Comparison of ENCODE assay signal across 25 cellular contexts in genomic region chr19:38385804-38386257, GRCh38. TPM values are rescaled to one million over a fixed set of nuclear protein-coding genes. Genes with fewer than 3 reads are reported as not detected.
DNase-seq lines count a peak whose midpoint lies in the region; ATAC-seq and TF ChIP-seq lines count a peak whose summit lies in the region.
"Had no signal": no experiment of that assay in that cellular context is flagged by ENCODE, and none has a peak within 500 bp of the region (broad histone marks: within the 10 kb centered on the region; RNA-seq: fewer than 3 reads in every experiment).

No MANE protein-coding gene starts in this region.

- H2BK120ac ChIP-seq in neuronal stem cell (ENCODE audit: low read depth, low read length): no peak overlapping the region

- H3K27ac ChIP-seq in GM23338 (ENCODE audit: low read depth): no peak overlapping the region
- H3K27ac ChIP-seq in neuronal stem cell (replicated peaks; ENCODE audit: low read length): no peak overlapping the region
- H3K27ac ChIP-seq: heart left ventricle, spleen, tibial nerve had no signal

- peak overlapping the region; percentile 27 for H2AK5ac ChIP-seq in neuronal stem cell (ENCODE audit: low read depth, low read length)

- peaks cover 2% of the 10 kb centered on the region for H3K79me2 ChIP-seq in GM23338 (replicated peaks; ENCODE audit: insufficient read depth)

- no peak overlapping the region for H2BK5ac ChIP-seq in neuronal stem cell (ENCODE audit: low read length)

- peaks cover 5% of the 10 kb centered on the region for H3K79me1 ChIP-seq in neuronal stem cell (ENCODE audit: low read depth, low read length)

- H3K23ac ChIP-seq in neuronal stem cell (ENCODE audit: low read depth, low read length, poor library complexity): peak overlapping the region; percentile 44

- no peak overlapping the region for H2BK12ac ChIP-seq in neuronal stem cell (ENCODE audit: low read length)

- H2BK15ac ChIP-seq in neuronal stem cell (ENCODE audit: low read length): no peak overlapping the region

- H3K9me3 ChIP-seq in neuronal stem cell (replicated peaks in 1 of 2; ENCODE audit: control insufficient read depth in 2 of 2, insufficient read depth in 1 of 2, low read depth in 1 of 2, low read length in 2 of 2): no peaks in the 10 kb centered on the region
- H3K9me3 ChIP-seq: heart left ventricle, spleen, tibial nerve had no signal

- H3K14ac ChIP-seq in neuronal stem cell (ENCODE audit: low read length): no peak overlapping the region

- no peaks in the 10 kb centered on the region; the same call in 2 of the 3 replicates for H3K9me3 Mint-ChIP-seq in GM23338
- no peaks in the 10 kb centered on the region for H3K9me3 Mint-ChIP-seq in effector memory CD8-positive, alpha-beta T cell
- H3K9me3 Mint-ChIP-seq: mesothelial cell of epicardium; stimulated activated memory B cell treated with anti-CD40 and anti-IgM and Interleukin-4, amounts not matched to agents 10 μg/mL and 1 μg/mL and 100 μg/mL, for 72 hours had no signal

- H3K18ac ChIP-seq in neuronal stem cell (ENCODE audit: low read length): no peak overlapping the region

- ATAC-seq in GM23338: peak; percentile 21
- peak; percentile 18 for ATAC-seq in effector memory CD8-positive, alpha-beta T cell (replicated peaks)
- ATAC-seq: heart left ventricle; stimulated activated memory B cell treated with anti-CD40 and anti-IgM and Interleukin-4, amounts not matched to agents 10 μg/mL and 1 μg/mL and 100 μg/mL, for 72 hours had no signal

- H3K4me1 ChIP-seq in GM23338 (ENCODE audit: insufficient read depth) (peaks cover 6% of the 10 kb centered on the region), neuronal stem cell (ENCODE audit: control insufficient read depth in 2 of 2, insufficient read depth in 1 of 2, low read depth in 1 of 2, low read length in 2 of 2) (peaks cover 8% of the 10 kb centered on the region in 2 donors)

- H3K4ac ChIP-seq in neuronal stem cell (ENCODE audit: low read length): no peak overlapping the region

- H2AFZ ChIP-seq in GM23338 (no peak overlapping the region), neuronal stem cell (ENCODE audit: low read length) (no peak overlapping the region)

- peak; percentile 61 for DNase-seq in activated CD8-positive, alpha-beta memory T cell treated with anti-CD3 and anti-CD28 coated beads, Interleukin-2, amount 50 U/mL, for 48 hours
- no peak for DNase-seq in activated CD8-positive, alpha-beta memory T cell treated with anti-CD3 and anti-CD28 coated beads for 24 hours
- DNase-seq in GM23338 (ENCODE audit: low spot score) (peak; percentile 83), neuronal stem cell (ENCODE audit: low spot score) (no peak), kidney tubule cell (ENCODE audit: low spot score) (no peak), NCI-H2029 (lab: John Stamatoyannopoulos, UW) (no peak), ACHN (no peak)
- DNase-seq in effector memory CD8-positive, alpha-beta T cell: peak in 1 of 3 experiments; percentile 26
- DNase-seq: activated CD4-positive, CD25-positive, alpha-beta regulatory T cell; caudate nucleus; effector CD8-positive, alpha-beta T cell; NCI-H1417; NCI-H2171 treated with DMSO at 0.1 percent for 48 hours; NCI-H748 treated with DMSO at 0.1 percent for 48 hours; SHP77; spleen had no signal

- peaks cover 15% of the 10 kb centered on the region for H3F3A ChIP-seq in GM23338 (replicated peaks; ENCODE audit: low read depth)

- H3K27me3 ChIP-seq in GM23338 (ENCODE audit: insufficient read depth) (peaks cover 24% of the 10 kb centered on the region), neuronal stem cell (ENCODE audit: control insufficient read depth in 3 of 3, insufficient read depth in 3 of 3, low read depth in 1 of 3, low read length in 3 of 3) (no peaks in the 10 kb centered on the region)

- no peaks in the 10 kb centered on the region for H3K9me2 ChIP-seq in GM23338 (ENCODE audit: insufficient read depth)

- H3K27me3 Mint-ChIP-seq in GM23338 (ENCODE audit: insufficient read depth, low read depth, poor library complexity): peaks cover 35% of the 10 kb centered on the region
- no peaks in the 10 kb centered on the region for H3K27me3 Mint-ChIP-seq in effector memory CD8-positive, alpha-beta T cell

- H3K36me3 ChIP-seq in GM23338 (ENCODE audit: insufficient read depth) (peaks cover 6% of the 10 kb centered on the region), neuronal stem cell (replicated peaks in 1 of 2; ENCODE audit: control insufficient read depth in 2 of 2, insufficient read depth in 2 of 2, low read length in 2 of 2) (peaks cover 25 to 52% of the 10 kb centered on the region in 2 donors)

- TF ChIP-seq CTCF in GM23338 (conservative IDR thresholded peaks at IDR 0.05; ENCODE audit: low read depth in 2 of 2): 0 out of 4 replicates have a peak, but pooled peaks of 1 of the 2 experiments have one; percentile 1

- no peak overlapping the region for H3K27ac Mint-ChIP-seq in GM23338
- H3K27ac Mint-ChIP-seq in effector memory CD8-positive, alpha-beta T cell: peak overlapping the region in 1 of 2 donors; percentile 26
- H3K27ac Mint-ChIP-seq: mesothelial cell of epicardium; stimulated activated memory B cell treated with anti-CD40 and anti-IgM and Interleukin-4, amounts not matched to agents 10 μg/mL and 1 μg/mL and 100 μg/mL, for 72 hours had no signal

- H3K4me3 Mint-ChIP-seq in GM23338: peak overlapping the region; percentile 86; the same call in 2 of the 3 replicates
- peak overlapping the region in 1 of 2 donors; percentile 37 for H3K4me3 Mint-ChIP-seq in effector memory CD8-positive, alpha-beta T cell
- H3K4me3 Mint-ChIP-seq: mesothelial cell of epicardium had no signal

- H3K36me3 Mint-ChIP-seq in GM23338 (ENCODE audit: low read depth): peaks cover 36% of the 10 kb centered on the region
- H3K36me3 Mint-ChIP-seq in effector memory CD8-positive, alpha-beta T cell (ENCODE audit: insufficient read depth): peaks cover 44% of the 10 kb centered on the region

- no peak overlapping the region for H4K91ac ChIP-seq in neuronal stem cell (ENCODE audit: low read depth, low read length, poor library complexity)

- H3K4me1 Mint-ChIP-seq in GM23338: peaks cover 24% of the 10 kb centered on the region
- peaks cover 11 to 12% of the 10 kb centered on the region in 2 donors for H3K4me1 Mint-ChIP-seq in effector memory CD8-positive, alpha-beta T cell (ENCODE audit: low read depth in 2 of 2)

- peak overlapping the region; percentile 96 for H3K4me3 ChIP-seq in GM23338
- H3K4me3 ChIP-seq in neuronal stem cell (ENCODE audit: low read length in 2 of 2): no peak overlapping the region

- in situ Hi-C loops in ACHN (cut with HindIII; ENCODE audit: low pct_ligation_motif_present, low pct_unique_long_range_greater_than_20kb, low sequenced_read_pairs): no loop called here

- no peak overlapping the region for H4K8ac ChIP-seq in neuronal stem cell (ENCODE audit: low read depth, low read length)

- peaks cover 6% of the 10 kb centered on the region for H4K20me1 ChIP-seq in GM23338 (replicated peaks; ENCODE audit: insufficient read depth)

- WGBS in neuronal stem cell (ENCODE audit: extremely low coverage in 2 of 2, insufficient read length in 2 of 2, insufficient replicate concordance in 1 of 2), 2 donors: no CpG with 5 or more reads among the region's 40 CpGs

- no peak overlapping the region for H3K9ac ChIP-seq in neuronal stem cell (ENCODE audit: low read depth, low read length, poor library complexity)

- H3K4me2 ChIP-seq in GM23338 (peak overlapping the region; percentile 95), neuronal stem cell (ENCODE audit: insufficient read depth, low read length, poor library complexity, severe bottlenecking) (no peak overlapping the region)

TF ChIP-seq in GM23338, 12 proteins besides CTCF, POLR2A, EP300 and RAD21 (continues in another document):
- TF ChIP-seq EZH2phosphoT487 (IDR thresholded peaks at IDR 0.05; ENCODE audit: unreplicated experiment) (no peak), POLR2AphosphoS5 (IDR thresholded peaks at IDR 0.05; ENCODE audit: low read depth) (no peak), NANOG (IDR thresholded peaks at IDR 0.05; ENCODE audit: borderline replicate concordance) (no peak), ETS1 (IDR thresholded peaks at IDR 0.05) (no peak), JUNB (IDR thresholded peaks at IDR 0.05; ENCODE audit: unreplicated experiment) (no peak), EZH2 (IDR thresholded peaks at IDR 0.05; ENCODE audit: low read depth, unreplicated experiment) (no peak), CREB1 (CRISPR knock-in tag; IDR thresholded peaks at IDR 0.05; ENCODE audit: low read depth) (no peak)

RNA-seq across cellular contexts. Expression of gene GGN, which starts 2.0 kb away (rescaled TPM):
- total RNA-seq in GM23338 (2014; rRNA removed; shearing (Covaris generic)): 0.14 and 0.70 TPM in 2 replicates
- polyA plus RNA-seq in GM23338 (2016; fragmentation: Nextera tagmentation; extraction: Ambion mirVana): 1.5 and 2.6 TPM in 2 replicates
- 1.7 TPM for polyA plus RNA-seq in neuronal stem cell (2013, experiment 1 of 2)
- polyA plus RNA-seq in neuronal stem cell (2013, experiment 2 of 2): 1.7 TPM
- total RNA-seq: OCI-LY7, spleen, tibial nerve had no signal

RNA-seq across cellular contexts. Expression of gene SPRED3, which starts 2.7 kb away (rescaled TPM):
- total RNA-seq in GM23338 (2014; rRNA removed; shearing (Covaris generic)): 3.9 TPM in 2 replicates
- 10.7 and 11.6 TPM in 2 replicates for polyA plus RNA-seq in GM23338 (2016; fragmentation: Nextera tagmentation; extraction: Ambion mirVana)
- polyA plus RNA-seq in neuronal stem cell (2013, experiment 1 of 2): 10.3 TPM
- polyA plus RNA-seq in neuronal stem cell (2013, experiment 2 of 2): 10.5 TPM

RNA-seq across cellular contexts. Expression of gene PSMD8, which starts 11.5 kb away (rescaled TPM):
- total RNA-seq in GM23338 (2014; rRNA removed; shearing (Covaris generic)): 165 and 241 TPM in 2 replicates
- polyA plus RNA-seq in GM23338 (2016; fragmentation: Nextera tagmentation; extraction: Ambion mirVana): 129 and 138 TPM in 2 replicates
- polyA plus RNA-seq in neuronal stem cell (2013, experiment 1 of 2): 142 TPM
- 138 TPM for polyA plus RNA-seq in neuronal stem cell (2013, experiment 2 of 2)

RNA-seq across cellular contexts. Expression of gene FAM98C, which starts 17.1 kb away (rescaled TPM):
- 4.3 and 5.7 TPM in 2 replicates for total RNA-seq in GM23338 (2014; rRNA removed; shearing (Covaris generic))
- 7.6 and 8.0 TPM in 2 replicates for polyA plus RNA-seq in GM23338 (2016; fragmentation: Nextera tagmentation; extraction: Ambion mirVana)
- polyA plus RNA-seq in neuronal stem cell (2013, experiment 1 of 2): 5.4 TPM
- 5.3 TPM for polyA plus RNA-seq in neuronal stem cell (2013, experiment 2 of 2)

RNA-seq across cellular contexts. Expression of gene RASGRP4, which starts 40.2 kb away (rescaled TPM):
- total RNA-seq in GM23338 (2014; rRNA removed; shearing (Covaris generic)): 3.6 and 4.1 TPM in 2 replicates
- 1.5 and 1.6 TPM in 2 replicates for polyA plus RNA-seq in GM23338 (2016; fragmentation: Nextera tagmentation; extraction: Ambion mirVana)
- 0.10 TPM for polyA plus RNA-seq in neuronal stem cell (2013, experiment 1 of 2)
- 0.17 TPM for polyA plus RNA-seq in neuronal stem cell (2013, experiment 2 of 2)
- total RNA-seq: G401, LHCN-M2, OCI-LY7, pulmonary artery endothelial cell had no signal
- polyA plus RNA-seq: neural cell had no signal

Comparison
In these comparisons a context has a peak if more than half of its experiments do, and no peak if none do; other contexts are left out.
1. DNase-seq: peak in activated CD8-positive, alpha-beta memory T cell treated with anti-CD3 and anti-CD28 coated beads, Interleukin-2, amount 50 U/mL, for 48 hours (single experiment) and GM23338 (single experiment); none in activated CD8-positive, alpha-beta memory T cell treated with anti-CD3 and anti-CD28 coated beads for 24 hours (single experiment), neuronal stem cell (single experiment), kidney tubule cell (single experiment), NCI-H2029 (single experiment) and ACHN (single experiment).